Comparison of ENCODE assay signal across 9 cellular contexts in genomic region chr14:75247286-75247922, GRCh38. TPM values are rescaled to one million over a fixed set of nuclear protein-coding genes. Genes with fewer than 3 reads are reported as not detected.
DNase-seq lines count a peak whose midpoint lies in the region; ATAC-seq and TF ChIP-seq lines count a peak whose summit lies in the region.
"Had no signal": no experiment of that assay in that cellular context is flagged by ENCODE, and none has a peak within 500 bp of the region (broad histone marks: within the 10 kb centered on the region; RNA-seq: fewer than 3 reads in every experiment).

No MANE protein-coding gene starts in this region.

- H3K4me1 ChIP-seq in MM.1S (ENCODE audit: low read length) (peaks cover 33% of the 10 kb centered on the region), lower lobe of right lung (no peaks in the 10 kb centered on the region)

- H3K36me3 ChIP-seq in MM.1S (replicated peaks; ENCODE audit: insufficient read depth, low read length), result no peaks in the 10 kb centered on the region
- H3K36me3 ChIP-seq in lower lobe of right lung, result no peaks in the 10 kb centered on the region

- ATAC-seq in lower lobe of right lung (peak in 1 of 2 donors; percentile 30), GM21367 (IDR thresholded peaks at IDR 0.05; ENCODE audit: unreplicated experiment) (no peak)

- H3F3A ChIP-seq in MM.1S (ENCODE audit: insufficient read depth, low read length), result peaks cover 23% of the 10 kb centered on the region

- H3K4me3 ChIP-seq in MM.1S (ENCODE audit: low read length), result no peak overlapping the region; the same call in 1 of the 2 replicates
- no peak overlapping the region for H3K4me3 ChIP-seq in lower lobe of right lung

- no peak for TF ChIP-seq POLR2A in erythroblast (IDR thresholded peaks at IDR 0.05; ENCODE audit: low read length)

- no peaks in the 10 kb centered on the region for H3K79me2 ChIP-seq in MM.1S (ENCODE audit: low read length)

- no peaks in the 10 kb centered on the region for H3K9me2 ChIP-seq in MM.1S (replicated peaks; ENCODE audit: insufficient read depth, low read length)

- no peaks in the 10 kb centered on the region for H4K20me1 ChIP-seq in MM.1S (ENCODE audit: insufficient read depth, low read length)

- H3K9ac ChIP-seq in MM.1S (ENCODE audit: low read length), result no peak overlapping the region

- H3K4me2 ChIP-seq in MM.1S (ENCODE audit: low read depth, low read length), result peak overlapping the region; percentile 27; the same call in 1 of the 2 replicates

- no peak overlapping the region for H2AFZ ChIP-seq in MM.1S (ENCODE audit: low read length)

- H3K27me3 ChIP-seq in MM.1S (replicated peaks; ENCODE audit: insufficient read depth, low read length) (no peaks in the 10 kb centered on the region), lower lobe of right lung (ENCODE audit: low read depth) (no peaks in the 10 kb centered on the region)

- intact Hi-C loops in lower lobe of right lung (cut with DNase I), result no loop called here

- TF ChIP-seq CTCF in MM.1S (IDR thresholded peaks at IDR 0.05; ENCODE audit: low read length) (no peak), lower lobe of right lung (IDR thresholded peaks at IDR 0.05) (no peak)

- DNase-seq in MM.1S (peak; percentile 39), lower lobe of right lung (peak; percentile 7), 8988T (no peak), erythroblast (lab: John Stamatoyannopoulos, UW) (no peak), superior temporal gyrus (ENCODE audit: extremely low spot score) (no peak)
- DNase-seq in activated CD8-positive, alpha-beta memory T cell treated with anti-CD3 and anti-CD28 coated beads, Interleukin-2, amount 50 U/mL, for 48 hours, result peak; percentile 76
- peak; percentile 49 to 78 for DNase-seq in stimulated activated CD8-positive, alpha-beta memory T cell treated with anti-CD3 and anti-CD28 coated beads, Interleukin-7, amount 100 ng/mL, for 48 hours (ENCODE audit: extremely low read depth in 1 of 2, low read depth in 1 of 2)
- DNase-seq: NCI-H446 treated with DMSO at 0.1 percent for 48 hours had no signal

- H3K27ac ChIP-seq in MM.1S (ENCODE audit: low read length) (peak overlapping the region; percentile 38; the same call in 1 of the 2 replicates), lower lobe of right lung (no peak overlapping the region)

- H3K9me3 ChIP-seq in MM.1S (replicated peaks; ENCODE audit: insufficient read depth, low read length) (no peaks in the 10 kb centered on the region), lower lobe of right lung (no peaks in the 10 kb centered on the region)

RNA-seq across cellular contexts. Expression of gene FOS, which starts 31.2 kb away (rescaled TPM):
- 302 TPM for total RNA-seq in lower lobe of right lung

Comparison
In these comparisons a context has a peak if more than half of its experiments do, and no peak if none do; other contexts are left out.
1. DNase-seq: peak in MM.1S (single experiment), activated CD8-positive, alpha-beta memory T cell treated with anti-CD3 and anti-CD28 coated beads, Interleukin-2, amount 50 U/mL, for 48 hours (single experiment), lower lobe of right lung (single experiment) and stimulated activated CD8-positive, alpha-beta memory T cell treated with anti-CD3 and anti-CD28 coated beads, Interleukin-7, amount 100 ng/mL, for 48 hours (2 of 2); none in 8988T (single experiment), erythroblast (0 of 2) and superior temporal gyrus (single experiment).